Comparison of ENCODE assay signal across 9 cellular contexts in the genomic region with DNA sequence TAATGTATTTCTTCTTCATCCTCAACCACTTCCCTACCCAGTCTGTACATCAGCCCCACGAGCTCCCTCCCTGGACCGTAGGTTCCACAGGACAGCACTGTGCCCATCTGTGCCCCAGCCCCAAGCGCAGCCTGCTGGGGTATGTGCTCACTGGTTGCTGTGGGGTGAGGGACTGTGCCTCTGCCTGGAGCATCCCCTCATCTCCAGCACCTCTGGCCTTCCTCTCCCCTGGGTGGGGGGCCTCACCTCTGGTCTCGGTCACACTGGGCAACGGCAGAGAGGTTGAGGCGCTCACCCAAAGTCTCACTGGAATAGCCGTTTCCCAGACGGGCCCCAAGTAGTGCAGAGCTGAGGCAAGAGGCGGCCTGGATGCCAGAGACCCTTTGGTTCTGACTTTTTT. TPM values are rescaled to one million over a fixed set of nuclear protein-coding genes. Genes with fewer than 3 reads are reported as not detected.
DNase-seq lines count a peak whose midpoint lies in the region; ATAC-seq, FAIRE-seq and TF ChIP-seq lines count a peak whose summit lies in the region.
"Had no signal": no experiment of that assay in that cellular context is flagged by ENCODE, and none has a peak within 500 bp of the region (broad histone marks: within the 10 kb centered on the region; RNA-seq: fewer than 3 reads in every experiment).

No MANE protein-coding gene starts in this region.

- no peak for ATAC-seq in GM19351 (IDR thresholded peaks at IDR 0.05; ENCODE audit: unreplicated experiment)

- H3K4me3 ChIP-seq in CD4-positive, alpha-beta memory T cell (ENCODE audit: low read length in 2 of 2): no peak overlapping the region
- peak overlapping the region in 1 of 3 experiments; percentile 79 for H3K4me3 ChIP-seq in mammary epithelial cell (replicated peaks in 1 of 3; ENCODE audit: insufficient read depth in 1 of 3, low read depth in 2 of 3, low read length in 3 of 3)
- H3K4me3 ChIP-seq in osteoblast (ENCODE audit: insufficient read depth, low read length): no peak overlapping the region

- CTCF ChIA-PET in CD4-positive, alpha-beta memory T cell (lab: Charles Lee; ENCODE audit: partially characterized antibody): no interaction called here
- CTCF ChIA-PET in mammary epithelial cell (lab: Charles Lee; ENCODE audit: low non-redundant PET): no interaction called here

- peak overlapping the region in 2 of 7 donors; percentile 64 to 84 for H3K27ac Mint-ChIP-seq in CD4-positive, alpha-beta memory T cell
- peak overlapping the region in 2 of 3 donors; percentile 80 to 81 for H3K27ac Mint-ChIP-seq in IgD-negative memory B cell

- dilution Hi-C loops in mammary epithelial cell (cut with HindIII; ENCODE audit: low sequenced_read_pairs): no loop called here

- no peaks in the 10 kb centered on the region for H3K27me3 Mint-ChIP-seq in CD4-positive, alpha-beta memory T cell
- no peaks in the 10 kb centered on the region for H3K27me3 Mint-ChIP-seq in IgD-negative memory B cell

- in situ Hi-C loops in mammary epithelial cell (cut with MboI; ENCODE audit: low sequenced_read_pairs in 2 of 2): no loop called here

- no peak overlapping the region for H3K9ac ChIP-seq in mammary epithelial cell (ENCODE audit: insufficient read depth, low read length)

- H3K79me2 ChIP-seq in mammary epithelial cell (ENCODE audit: insufficient read depth, low read length) (peaks cover 82% of the 10 kb centered on the region), osteoblast (ENCODE audit: insufficient read depth, low read length) (peaks cover 43% of the 10 kb centered on the region)

- no peak for FAIRE-seq in D721Med (lab: Jason Lieb, UNC)

- H3K4me1 ChIP-seq in CD4-positive, alpha-beta memory T cell (ENCODE audit: insufficient read depth, low read length): peaks cover 17% of the 10 kb centered on the region
- H3K4me1 ChIP-seq in mammary epithelial cell (ENCODE audit: insufficient read depth, low read length): peaks cover 24% of the 10 kb centered on the region
- peaks cover 21% of the 10 kb centered on the region for H3K4me1 ChIP-seq in osteoblast (ENCODE audit: insufficient read depth, low read length)

- no peaks in the 10 kb centered on the region for H4K20me1 ChIP-seq in mammary epithelial cell (ENCODE audit: insufficient read depth, low read length)
- H4K20me1 ChIP-seq in osteoblast (ENCODE audit: insufficient read depth, low read length): peaks cover 22% of the 10 kb centered on the region

- peak overlapping the region; percentile 48 to 90 (median 84) for H3K4me3 Mint-ChIP-seq in CD4-positive, alpha-beta memory T cell
- H3K4me3 Mint-ChIP-seq in IgD-negative memory B cell: peak overlapping the region; percentile 69 to 93 (median 86)

- peaks cover 25 to 39% of the 10 kb centered on the region in 2 donors for H3K36me3 Mint-ChIP-seq in CD4-positive, alpha-beta memory T cell
- H3K36me3 Mint-ChIP-seq in IgD-negative memory B cell: peaks cover 5% of the 10 kb centered on the region

- DNase-seq in CD4-positive, alpha-beta memory T cell: no peak
- DNase-seq in mammary epithelial cell (no peak), osteoblast (ENCODE audit: insufficient read length, low spot score, missing footprints) (no peak), NAMALWA (ENCODE audit: low spot score) (no peak), D721Med (ENCODE audit: insufficient read length, low spot score) (no peak)
- DNase-seq: KG1 had no signal

- no peak overlapping the region for H2AFZ ChIP-seq in mammary epithelial cell (ENCODE audit: low read depth, low read length)
- H2AFZ ChIP-seq in osteoblast (ENCODE audit: low read length): no peak overlapping the region

- intact Hi-C loops in CD4-positive, alpha-beta memory T cell (cut with micrococcal nuclease): loop anchor here (5.0 kb wide), 2 partner anchors 111 to 149 kb away; partner anchors contain the start of gene GET4
- intact Hi-C loops in mammary epithelial cell (cut with micrococcal nuclease): no loop called here

- H3K36me3 ChIP-seq in CD4-positive, alpha-beta memory T cell (ENCODE audit: insufficient read depth, low read length): peaks cover 12% of the 10 kb centered on the region
- H3K36me3 ChIP-seq in mammary epithelial cell (ENCODE audit: insufficient read depth, low read length): peaks cover 7% of the 10 kb centered on the region
- H3K36me3 ChIP-seq in osteoblast (ENCODE audit: insufficient read depth, low read length): peaks cover 22% of the 10 kb centered on the region
- H3K36me3 ChIP-seq: prostate gland had no signal

- POLR2A ChIA-PET in CD4-positive, alpha-beta memory T cell (lab: Charles Lee; ENCODE audit: partially characterized antibody): interaction anchor here (0.9 kb wide), 2 partner anchors 12 to 377 kb away, joined by 3 read pairs; no protein-coding TSS in a partner anchor

- peaks cover 19 to 29% (median 20%) of the 10 kb centered on the region in 4 donors for H3K4me1 Mint-ChIP-seq in CD4-positive, alpha-beta memory T cell
- H3K4me1 Mint-ChIP-seq in IgD-negative memory B cell: peaks cover 15 to 23% (median 19%) of the 10 kb centered on the region in 3 donors

- no peaks in the 10 kb centered on the region for H3K27me3 ChIP-seq in CD4-positive, alpha-beta memory T cell (ENCODE audit: insufficient read depth, low read length)
- H3K27me3 ChIP-seq in mammary epithelial cell (ENCODE audit: insufficient read depth, low read length) (no peaks in the 10 kb centered on the region), osteoblast (ENCODE audit: insufficient read depth, low read length) (no peaks in the 10 kb centered on the region)

- H3K9me3 Mint-ChIP-seq in CD4-positive, alpha-beta memory T cell: peaks cover 0 to 4% (median 0%) of the 10 kb centered on the region in 8 donors
- H3K9me3 Mint-ChIP-seq in IgD-negative memory B cell: peaks cover 0 to 3% (median under 1%) of the 10 kb centered on the region in 3 donors

- 95% methylated on average over 9 of the region's 9 CpGs for WGBS in mammary epithelial cell (ENCODE audit: low coverage, missing lambda C conversion rate)

- TF ChIP-seq CTCF in mammary epithelial cell (conservative IDR thresholded peaks at IDR 0.05 in 1 of 2, IDR thresholded peaks at IDR 0.05 in 1 of 2; ENCODE audit: extremely low read depth in 1 of 2, insufficient read depth in 1 of 2, low read depth in 1 of 2, low read length in 2 of 2): no peak
- TF ChIP-seq CTCF in osteoblast (IDR thresholded peaks at IDR 0.05; ENCODE audit: extremely low read depth, low read depth, low read length): no peak
- no peak for TF ChIP-seq CTCF in D721Med (IDR thresholded peaks at IDR 0.05; ENCODE audit: insufficient read depth, missing control alignments)

- BruUV-seq in mammary epithelial cell (replicated peaks; lab: Mats Ljungman, UMichigan): no TSS peak

- peak overlapping the region; percentile 95 for H3K4me2 ChIP-seq in mammary epithelial cell (ENCODE audit: insufficient read depth, low read depth, low read length)
- H3K4me2 ChIP-seq in osteoblast (ENCODE audit: insufficient read depth, low read length): peak overlapping the region; percentile 82

- no peaks in the 10 kb centered on the region for H3K9me3 ChIP-seq in CD4-positive, alpha-beta memory T cell (ENCODE audit: control insufficient read depth in 1 of 2, low read length in 2 of 2)
- H3K9me3 ChIP-seq in mammary epithelial cell (replicated peaks; ENCODE audit: insufficient read depth, low read length) (peaks cover 9% of the 10 kb centered on the region), osteoblast (ENCODE audit: low read depth, low read length) (no peaks in the 10 kb centered on the region)
- H3K9me3 ChIP-seq: prostate gland had no signal

- H3K27ac ChIP-seq in CD4-positive, alpha-beta memory T cell (ENCODE audit: low read depth, low read length): no peak overlapping the region
- H3K27ac ChIP-seq in mammary epithelial cell (ENCODE audit: insufficient read depth, low read depth, low read length): no peak overlapping the region
- no peak overlapping the region for H3K27ac ChIP-seq in osteoblast (ENCODE audit: low read depth, low read length)
- H3K27ac ChIP-seq: prostate gland had no signal

RNA-seq across cellular contexts. Expression of gene PRKAR1B, which starts 1.5 kb away (rescaled TPM):
- 10 to 100 TPM; 15.1 to 16.6 TPM for total RNA-seq in CD4-positive, alpha-beta memory T cell
- 10 to 100 TPM in 1 of 2 donors, 1 to 10 TPM in 1; 6.5 to 12.4 TPM for polyA plus RNA-seq in CD4-positive, alpha-beta memory T cell
- polyA plus RNA-seq in IgD-negative memory B cell (4.6 TPM), mammary epithelial cell (31.9 TPM)
- total RNA-seq in mammary epithelial cell (10 to 100 TPM; 24.3 to 34.5 TPM), osteoblast (5.9 and 6.5 TPM in 2 replicates)
- 39.9 TPM for polyA minus RNA-seq in mammary epithelial cell

RNA-seq across cellular contexts. Expression of gene DNAAF5, which starts 2.1 kb away (rescaled TPM):
- total RNA-seq in CD4-positive, alpha-beta memory T cell: 10 to 100 TPM; 15.9 to 19.4 TPM
- 1 to 10 TPM; 1.7 to 4.7 TPM for polyA plus RNA-seq in CD4-positive, alpha-beta memory T cell
- polyA plus RNA-seq in IgD-negative memory B cell: 2.7 TPM
- 10 to 100 TPM; 27.8 to 34.0 TPM for total RNA-seq in mammary epithelial cell
- 52.4 TPM for polyA plus RNA-seq in mammary epithelial cell
- polyA minus RNA-seq in mammary epithelial cell: 64.4 TPM
- 19.7 and 22.4 TPM in 2 replicates for total RNA-seq in osteoblast
